In genomic region chr4:81802308-81802846, GRCh38 we compare ENCODE assay signal across 23 cellular contexts.
"Had no signal": no experiment of that assay in that cellular context is flagged by ENCODE, and none has a peak within 500 bp of the region (broad histone marks: within the 10 kb centered on the region; RNA-seq: fewer than 3 reads in every experiment).

No MANE protein-coding gene starts in this region.

- DNase-seq: activated CD4-positive, alpha-beta memory T cell treated with anti-CD3 and anti-CD28 coated beads for 36 hours; activated CD4-positive, alpha-beta T cell treated with anti-CD3 and anti-CD28 coated beads, Interleukin-2, amount 10 ng/mL, durations not matched to agents 7 days and 5 days; activated CD4-positive, CD25-positive, alpha-beta regulatory T cell; activated CD8-positive, alpha-beta memory T cell treated with anti-CD3 and anti-CD28 coated beads for 24 hours; activated gamma-delta T cell; activated naive CD4-positive, alpha-beta T cell treated with anti-CD3 and anti-CD28 coated beads for 36 hours; activated T-cell treated with anti-CD3 and anti-CD28 coated beads, Interleukin-2, amount 50 U/mL, for 4 hours; brain microvascular endothelial cell; KG1; NCI-H1092 treated with DMSO at 0.1 percent for 48 hours; NCI-H1436 treated with DMSO at 0.1 percent for 48 hours; NCI-H2029; NCI-H510A treated with DMSO at 0.1 percent for 48 hours; NK-92 treated with Interleukin-12 subunit alpha and Interleukin-12 subunit beta, amount 100 ng/mL, for 24 hours; OCI-M1; RPMI8226; T-cell; T-helper 2 cell; T1000 had no signal

- ATAC-seq: activated T-cell treated with anti-CD3 and anti-CD28 coated beads, Interleukin-2, amount 50 U/mL, for 4 hours; Panc1; Right ventricle myocardium inferior; T-cell had no signal

- H3K27me3 ChIP-seq: brain microvascular endothelial cell, cardiac muscle cell had no signal

- H3K4me3 ChIP-seq: cardiac muscle cell, SK-N-MC had no signal

- H3K36me3 ChIP-seq: brain microvascular endothelial cell, cardiac muscle cell had no signal

- H3K27ac ChIP-seq: brain microvascular endothelial cell, cardiac muscle cell, SK-N-MC had no signal
